Comparison of ENCODE assay signal across 2 cellular contexts in genomic region chr4:140947507-140947906, GRCh38.
TF ChIP-seq lines count a peak whose summit lies in the region.

No MANE protein-coding gene starts in this region.

TF ChIP-seq in HCT116, 20 proteins besides CTCF, POLR2A, EP300 and RAD21 (continued from another document):
- TF ChIP-seq SRF (IDR thresholded peaks at IDR 0.05; ENCODE audit: low read depth) (no peak), SIN3A (IDR thresholded peaks at IDR 0.05; ENCODE audit: low read depth) (no peak), TCF7L2 (IDR thresholded peaks at IDR 0.05; ENCODE audit: borderline replicate concordance, extremely low read depth, insufficient read depth, insufficient read length) (no peak), YY1 (IDR thresholded peaks at IDR 0.05; ENCODE audit: extremely low read depth, insufficient replicate concordance, low read depth, low read length) (no peak), REST (IDR thresholded peaks at IDR 0.05; ENCODE audit: low read depth) (no peak)

TF ChIP-seq in SK-N-SH treated with all-trans-retinoic acid at 6 μM for 48 hours, 23 proteins besides CTCF, POLR2A, EP300 and RAD21 (continued from another document):
- TF ChIP-seq PATZ1 (CRISPR knock-in tag; IDR thresholded peaks at IDR 0.05; ENCODE audit: borderline replicate concordance), result no peak
- no peak for TF ChIP-seq ZFP3 (CRISPR knock-in tag; IDR thresholded peaks at IDR 0.05)
- TF ChIP-seq ZNF70 (CRISPR knock-in tag; IDR thresholded peaks at IDR 0.05), result no peak
- TF ChIP-seq PPARA (CRISPR knock-in tag; IDR thresholded peaks at IDR 0.05; ENCODE audit: borderline replicate concordance), result no peak
- no peak for TF ChIP-seq ZC3H10 (CRISPR knock-in tag; IDR thresholded peaks at IDR 0.05)
- no peak for TF ChIP-seq POU6F1 (CRISPR knock-in tag; IDR thresholded peaks at IDR 0.05; ENCODE audit: borderline replicate concordance, low read depth)
- TF ChIP-seq ARNTL (CRISPR knock-in tag; IDR thresholded peaks at IDR 0.05; ENCODE audit: borderline replicate concordance, low read depth), result no peak
- no peak for TF ChIP-seq CREB5 (CRISPR knock-in tag; IDR thresholded peaks at IDR 0.05; ENCODE audit: low read depth)
- TF ChIP-seq TSHZ2 (CRISPR knock-in tag; IDR thresholded peaks at IDR 0.05), result no peak
- TF ChIP-seq BACH2 (CRISPR knock-in tag; IDR thresholded peaks at IDR 0.05; ENCODE audit: borderline replicate concordance), result no peak
- no peak for TF ChIP-seq ZNF8 (CRISPR knock-in tag; IDR thresholded peaks at IDR 0.05)
- no peak for TF ChIP-seq GLIS3 (CRISPR knock-in tag; IDR thresholded peaks at IDR 0.05)
- TF ChIP-seq ISL1 (CRISPR knock-in tag; IDR thresholded peaks at IDR 0.05), result no peak; the same call in 1 of the 2 replicates
- TF ChIP-seq SNAI2 (CRISPR knock-in tag; IDR thresholded peaks at IDR 0.05), result no peak
- TF ChIP-seq CSDC2 (CRISPR knock-in tag; IDR thresholded peaks at IDR 0.05), result no peak; the same call in 1 of the 2 replicates
- no peak for TF ChIP-seq TCF4 (CRISPR knock-in tag; IDR thresholded peaks at IDR 0.05; ENCODE audit: borderline replicate concordance)
- TF ChIP-seq TOX (CRISPR knock-in tag; IDR thresholded peaks at IDR 0.05; ENCODE audit: borderline replicate concordance), result no peak
- TF ChIP-seq OSR1 (CRISPR knock-in tag; IDR thresholded peaks at IDR 0.05), result no peak
- no peak for TF ChIP-seq ESRRG (CRISPR knock-in tag; IDR thresholded peaks at IDR 0.05)
TF ChIP-seq in SK-N-SH treated with all-trans-retinoic acid at 6 μM for 48 hours: peak in this region for 0.
